Comparison of ENCODE assay signal across 29 cellular contexts in genomic region chr18:35566019-35566418, GRCh38.
"Had no signal": no experiment of that assay in that cellular context is flagged by ENCODE, and none has a peak within 500 bp of the region (broad histone marks: within the 10 kb centered on the region; RNA-seq: fewer than 3 reads in every experiment).

No MANE protein-coding gene starts in this region.

- FAIRE-seq: colon, endometrium, endothelial cell of umbilical vein, frontal cortex had no signal

- H3K4me3 ChIP-seq: colonic mucosa, coronary artery, dorsolateral prefrontal cortex, esophagus muscularis mucosa, esophagus squamous epithelium, gastrocnemius medialis, gastroesophageal sphincter, heart left ventricle, heart right ventricle, hepatocyte had no signal

- H3K27ac ChIP-seq: colonic mucosa, coronary artery, dorsolateral prefrontal cortex, epithelial cell of prostate, esophagus muscularis mucosa, esophagus squamous epithelium, foreskin keratinocyte, gastrocnemius medialis, gastroesophageal sphincter, heart left ventricle, heart right ventricle, hepatocyte had no signal

- H3K9me3 ChIP-seq: colonic mucosa, esophagus muscularis mucosa, esophagus squamous epithelium, gastrocnemius medialis, gastroesophageal sphincter, heart left ventricle, heart right ventricle had no signal

- ATAC-seq: effector memory CD8-positive, alpha-beta T cell; esophagus mucosa; foreskin keratinocyte; gastrocnemius medialis; gastroesophageal sphincter; heart left ventricle; heart right ventricle had no signal

- DNase-seq: colonic mucosa; cortex of kidney; dermis blood vessel endothelial cell; dorsolateral prefrontal cortex; effector CD4-positive, alpha-beta T cell; effector CD8-positive, alpha-beta T cell; effector memory CD4-positive, alpha-beta T cell; effector memory CD8-positive, alpha-beta T cell; endodermal cell; erythroblast; esophagus squamous epithelium; foreskin fibroblast; foreskin keratinocyte; foreskin melanocyte; gastrocnemius medialis; glutamatergic neuron; head of caudate nucleus; heart left ventricle; heart right ventricle had no signal

- H3K36me3 ChIP-seq: colonic mucosa, esophagus muscularis mucosa, esophagus squamous epithelium, gastrocnemius medialis, gastroesophageal sphincter, heart left ventricle, heart right ventricle had no signal

- H3K4me2 ChIP-seq: hepatocyte had no signal

- H3K4me1 ChIP-seq: colonic mucosa, esophagus muscularis mucosa, foreskin keratinocyte, gastrocnemius medialis, gastroesophageal sphincter, heart left ventricle, heart right ventricle had no signal
